Comparison of ENCODE assay signal across 29 cellular contexts in genomic region chr20:25203891-25204320, GRCh38. TPM values are rescaled to one million over a fixed set of nuclear protein-coding genes. Genes with fewer than 3 reads are reported as not detected.
A peak's percentile ranks its signal among the peaks of the same experiment; 100 is the strongest.
DNase-seq lines count a peak whose midpoint lies in the region; ATAC-seq, FAIRE-seq and TF ChIP-seq lines count a peak whose summit lies in the region.
"Had no signal": no experiment of that assay in that cellular context is flagged by ENCODE, and none has a peak within 500 bp of the region (broad histone marks: within the 10 kb centered on the region; RNA-seq: fewer than 3 reads in every experiment).

No MANE protein-coding gene starts in this region.

- 5% methylated on average over 1 of the region's 1 CpG for WGBS in GM12878 (ENCODE audit: insufficient coverage, insufficient replicate concordance, low lambda C conversion rate, missing lambda C conversion rate)
- 22% methylated on average over 1 of the region's 1 CpG for WGBS in thymus

- in situ Hi-C loops in GM12878 (cut with MboI) = no loop called here

- peaks cover 3% of the 10 kb centered on the region for H3K9me3 ChIP-seq in left ventricle myocardium inferior (replicated peaks)
- no peaks in the 10 kb centered on the region; the same call in 2 of the 3 replicates for H3K9me3 ChIP-seq in GM12878 (replicated peaks; ENCODE audit: control insufficient read depth, insufficient read depth, low read length)
- H3K9me3 ChIP-seq in thymus (ENCODE audit: control insufficient read depth) = no peaks in the 10 kb centered on the region
- H3K9me3 ChIP-seq: psoas muscle, vagina had no signal

- no peaks in the 10 kb centered on the region for H3K9me3 Mint-ChIP-seq in naive thymus-derived CD8-positive, alpha-beta T cell
- H3K9me3 Mint-ChIP-seq: CD4-positive, alpha-beta memory T cell; IgD-negative memory B cell had no signal

- CTCF ChIA-PET in GM12878 (lab: Yijun Ruan, JAX) = interaction anchor here (0.6 to 1.9 kb wide), 6 partner anchors 16 to 187 kb away, joined by 3 to 6 read pairs (median 3); no protein-coding TSS in a partner anchor

- peaks cover 6% of the 10 kb centered on the region for H3K36me3 ChIP-seq in left ventricle myocardium inferior
- H3K36me3 ChIP-seq in GM12878 (ENCODE audit: control insufficient read depth in 2 of 2, insufficient read depth in 2 of 2, low read length in 1 of 2) = peaks cover 1 to 2% of the 10 kb centered on the region in 2 experiments; a peak in 2 of 4 replicates
- H3K36me3 ChIP-seq in thymus (ENCODE audit: control insufficient read depth, insufficient read depth) = peaks cover 17% of the 10 kb centered on the region
- H3K36me3 ChIP-seq: brain microvascular endothelial cell, vagina had no signal

- TF ChIP-seq EP300 in GM12878 (IDR thresholded peaks at IDR 0.05; ENCODE audit: borderline replicate concordance in 1 of 2, control insufficient read depth in 1 of 2, low read depth in 2 of 2, low read length in 2 of 2) = no peak

- no peaks in the 10 kb centered on the region; the same call in 1 of the 2 replicates for H3K79me2 ChIP-seq in GM12878 (ENCODE audit: control insufficient read depth, insufficient read depth, low read length)

- H3K4me3 Mint-ChIP-seq in naive thymus-derived CD8-positive, alpha-beta T cell = peak overlapping the region in 1 of 10 donors; percentile 6
- H3K4me3 Mint-ChIP-seq: CD4-positive, alpha-beta memory T cell; nephron had no signal

- H3K27ac Mint-ChIP-seq in naive thymus-derived CD8-positive, alpha-beta T cell = peak overlapping the region in 4 of 10 donors; percentile 16 to 72 (median 53)
- H3K27ac Mint-ChIP-seq: IgD-negative memory B cell, nephron had no signal

- H3K4me2 ChIP-seq in GM12878 (ENCODE audit: control insufficient read depth, insufficient read depth) = peak overlapping the region; percentile 82

- RAD21 ChIA-PET in GM12878 (lab: Charles Lee; ENCODE audit: unreplicated experiment) = interaction anchor here (1.6 to 2.0 kb wide), 2 partner anchors 77 to 195 kb away, joined by 3 to 8 read pairs; no protein-coding TSS in a partner anchor

- peaks cover 0 to 24% (median 0%) of the 10 kb centered on the region in 3 donors for H3K36me3 Mint-ChIP-seq in naive thymus-derived CD8-positive, alpha-beta T cell

- no peak overlapping the region for H3K9ac ChIP-seq in GM12878 (ENCODE audit: control insufficient read depth, insufficient read depth, low read length)

- POLR2A ChIA-PET in GM12878 (lab: Charles Lee) = interaction anchor here (0.7 to 1.7 kb wide), 3 partner anchors 43 to 243 kb away, joined by 3 to 4 read pairs (median 4); partner anchors contain the start of gene PYGB
- POLR2A ChIA-PET in naive thymus-derived CD8-positive, alpha-beta T cell (lab: Charles Lee) = interaction anchor here (0.6 to 1.6 kb wide), 2 partner anchors 9 to 399 kb away, joined by 3 to 6 read pairs; partner anchors contain the start of gene ENTPD6

- no peak for TF ChIP-seq RAD21 in GM12878 (IDR thresholded peaks at IDR 0.05; ENCODE audit: insufficient read depth, low read depth, low read length)

- SMC1A ChIA-PET in GM12878 (lab: Charles Lee; ENCODE audit: uncharacterized antibody, unreplicated experiment) = interaction anchor here (0.8 to 2.7 kb wide), 5 partner anchors 9 to 216 kb away, joined by 3 to 11 read pairs (median 6); partner anchors contain the start of gene PYGB

- H3K4me1 ChIP-seq in left ventricle myocardium inferior = peaks cover 90% of the 10 kb centered on the region
- peaks cover 5% of the 10 kb centered on the region; the same call in 1 of the 2 replicates for H3K4me1 ChIP-seq in GM12878 (ENCODE audit: control insufficient read depth, insufficient read depth, low read length)
- peaks cover 5% of the 10 kb centered on the region for H3K4me1 ChIP-seq in thymus (ENCODE audit: control insufficient read depth, insufficient read depth, low read length)

- H3K4me1 Mint-ChIP-seq in naive thymus-derived CD8-positive, alpha-beta T cell = peaks cover 35 to 55% (median 51%) of the 10 kb centered on the region in 4 donors

- no peaks in the 10 kb centered on the region for H4K20me1 ChIP-seq in GM12878 (ENCODE audit: control insufficient read depth, insufficient read depth)

- no peak for TF ChIP-seq POLR2A in GM12878 (IDR thresholded peaks at IDR 0.05; ENCODE audit: low read depth, low read length)

- peak overlapping the region; percentile 77 for H3K27ac ChIP-seq in left ventricle myocardium inferior (replicated peaks)
- H3K27ac ChIP-seq in GM12878 (ENCODE audit: control insufficient read depth, insufficient read depth) = peak overlapping the region; percentile 20; the same call in 1 of the 2 replicates
- H3K27ac ChIP-seq in thymus (ENCODE audit: low read depth) = peak overlapping the region; percentile 22
- H3K27ac ChIP-seq: brain microvascular endothelial cell, psoas muscle, vagina had no signal

- ATAC-seq in Right ventricle myocardium inferior (no peak), GM12878 (peak; percentile 61)
- ATAC-seq in naive thymus-derived CD8-positive, alpha-beta T cell = no peak
- ATAC-seq: HCT116, psoas muscle had no signal

- H3K4me3 ChIP-seq in left ventricle myocardium inferior (no peak overlapping the region), GM12878 (no peak overlapping the region; the same call in 1 of the 2 replicates), thymus (ENCODE audit: low read length) (no peak overlapping the region)
- H3K4me3 ChIP-seq: psoas muscle, vagina had no signal

- no peak for FAIRE-seq in GM12878 (lab: Jason Lieb, UNC)
- FAIRE-seq: endothelial cell of umbilical vein, small intestine had no signal

- intact Hi-C loops in left ventricle myocardium inferior (cut with micrococcal nuclease) = no loop called here
- intact Hi-C loops in Right ventricle myocardium inferior (cut with DNase I) = no loop called here
- intact Hi-C loops in GM12878 (cut with micrococcal nuclease; ENCODE audit: unreplicated experiment) = loop anchor here (10.0 kb wide), 1 partner anchor 61 kb away; no protein-coding TSS in a partner anchor

- BruUV-seq in GM12878 (replicated peaks; lab: Mats Ljungman, UMichigan) = no TSS peak

- H3K27me3 ChIP-seq in left ventricle myocardium inferior (ENCODE audit: low read depth) (no peaks in the 10 kb centered on the region), GM12878 (replicated peaks in 1 of 2; ENCODE audit: control insufficient read depth in 2 of 2, insufficient read depth in 2 of 2, low read length in 1 of 2) (no peaks in the 10 kb centered on the region), thymus (ENCODE audit: control insufficient read depth, insufficient read depth) (no peaks in the 10 kb centered on the region)
- H3K27me3 ChIP-seq: brain microvascular endothelial cell, vagina had no signal

- H2AFZ ChIP-seq in GM12878 (ENCODE audit: control insufficient read depth, low read depth, low read length) = no peak overlapping the region

- DNase-seq in left ventricle myocardium inferior (no peak), Right ventricle myocardium inferior (ENCODE audit: missing footprints) (no peak), NAMALWA (ENCODE audit: low spot score) (peak; percentile 30), GM12878 (ENCODE audit: low read depth, low spot score) (no peak), NCI-H1048 (lab: John Stamatoyannopoulos, UW) (no peak), NCI-H524 treated with DMSO at 0.1 percent for 48 hours (lab: John Stamatoyannopoulos, UW) (no peak)
- no peak for DNase-seq in naive thymus-derived CD8-positive, alpha-beta T cell
- DNase-seq: ACHN; activated CD4-positive, alpha-beta T cell treated with anti-CD3 and anti-CD28 coated beads for 1 hour; brain microvascular endothelial cell; CD4-positive, alpha-beta memory T cell; cortex of kidney; DMS53; foreskin fibroblast; kidney glomerular epithelial cell; NCI-H2029 treated with DMSO at 0.1 percent for 48 hours; NCI-H446; NK-92 treated with Interleukin-12 subunit alpha and Interleukin-12 subunit beta, amount 100 ng/mL, for 24 hours; psoas muscle; SHP77; small intestine; stimulated activated CD4-positive, alpha-beta T cell treated with anti-CD3 and anti-CD28 coated beads, Interleukin-4, amount 100 ng/mL, for 24 hours; T-helper 2 cell had no signal

- no peak for TF ChIP-seq CTCF in left ventricle myocardium inferior (IDR thresholded peaks at IDR 0.05; ENCODE audit: borderline replicate concordance)
- no peak for TF ChIP-seq CTCF in GM12878 (IDR thresholded peaks at IDR 0.05 in 2 of 3, conservative IDR thresholded peaks at IDR 0.05 in 1 of 3; ENCODE audit: control insufficient read depth in 2 of 3, extremely low read depth in 1 of 3, insufficient read depth in 1 of 3, low read depth in 3 of 3, low read length in 3 of 3)

- no peaks in the 10 kb centered on the region for H3K27me3 Mint-ChIP-seq in naive thymus-derived CD8-positive, alpha-beta T cell
- H3K27me3 Mint-ChIP-seq: CD4-positive, alpha-beta memory T cell; IgD-negative memory B cell had no signal

RNA-seq across cellular contexts. Expression of gene ENTPD6, which starts 8.4 kb away (rescaled TPM):
- total RNA-seq in left ventricle myocardium inferior (106 TPM), Right ventricle myocardium inferior (132 TPM), GM12878 (2014; rRNA removed) (36.8 and 38.0 TPM in 2 replicates), GM12878 (2014; rRNA removed; fragmentation: Illumina TruSeq; extraction: Trizol) (20.9 and 22.9 TPM in 2 replicates), GM12878 (2021) (40.1 and 45.4 TPM in 2 replicates)
- 54.2 and 56.0 TPM in 2 replicates for total RNA-seq in GM12878 (2013; cell fraction: nucleolus; rRNA removed)
- polyA plus RNA-seq in GM12878 (2011; ENCODE audit: low read depth) = 19.3 TPM
- polyA plus RNA-seq in GM12878 (2011; rRNA removed) (24.7 and 35.3 TPM in 2 replicates), GM12878 (2014; fragmentation: Illumina TruSeq; extraction: Trizol) (11.7 and 19.2 TPM in 2 replicates), GM12878 (2014; fragmentation: Nextera tagmentation; extraction: Ambion mirVana) (1 to 10 TPM in 1 of 2 experiments, under 1 TPM in 1; 0.53 to 2.5 TPM), GM12878 (2014; rRNA removed) (36.8 and 42.1 TPM in 2 replicates), GM12878 (2016; fragmentation: Nextera tagmentation; extraction: Ambion mirVana) (10 to 100 TPM; 29.6 to 32.7 TPM), thymus (71.0 TPM)
- 43.7 and 53.1 TPM in 2 replicates for polyA plus RNA-seq in GM12878 (2011; cell fraction: cytosol; rRNA removed)
- 205 and 210 TPM in 2 replicates for polyA plus RNA-seq in GM12878 (2011; cell fraction: nucleus; rRNA removed)
- polyA plus RNA-seq in GM12878 (2012) = 33.6 and 34.7 TPM in 2 replicates
- 27.4 and 36.6 TPM in 2 replicates for polyA minus RNA-seq in GM12878 (2011; rRNA and poly(A)+ RNA removed)
- polyA minus RNA-seq in GM12878 (2011; cell fraction: cytosol; rRNA and poly(A)+ RNA removed) = 11.8 and 14.1 TPM in 2 replicates
- polyA minus RNA-seq in GM12878 (2011; cell fraction: nucleus; rRNA and poly(A)+ RNA removed) = 22.6 and 34.5 TPM in 2 replicates
- total RNA-seq in naive thymus-derived CD8-positive, alpha-beta T cell = 100 to 1,000 TPM; 109 to 110 TPM
- polyA plus RNA-seq in naive thymus-derived CD8-positive, alpha-beta T cell = 10 to 100 TPM; 39.9 to 50.5 (median 44.7) TPM

RNA-seq across cellular contexts. Expression of gene PYGB, which starts 44.0 kb away (rescaled TPM):
- total RNA-seq in left ventricle myocardium inferior (218 TPM), Right ventricle myocardium inferior (174 TPM), GM12878 (2014; rRNA removed) (24.6 and 27.4 TPM in 2 replicates), GM12878 (2014; rRNA removed; fragmentation: Illumina TruSeq; extraction: Trizol) (14.2 and 16.1 TPM in 2 replicates), GM12878 (2021) (31.0 and 33.5 TPM in 2 replicates)
- 20.7 and 24.5 TPM in 2 replicates for total RNA-seq in GM12878 (2013; cell fraction: nucleolus; rRNA removed)
- 7.2 TPM for polyA plus RNA-seq in GM12878 (2011; ENCODE audit: low read depth)
- polyA plus RNA-seq in GM12878 (2011; rRNA removed) (6.1 and 11.9 TPM in 2 replicates), GM12878 (2014; fragmentation: Illumina TruSeq; extraction: Trizol) (8.0 and 17.4 TPM in 2 replicates), GM12878 (2014; fragmentation: Nextera tagmentation; extraction: Ambion mirVana) (1 to 10 TPM in 1 of 2 experiments, under 1 TPM in 1; 0.34 to 1.3 TPM), GM12878 (2014; rRNA removed) (26.2 and 31.8 TPM in 2 replicates), GM12878 (2016; fragmentation: Nextera tagmentation; extraction: Ambion mirVana) (10 to 100 TPM; 26.2 to 27.6 TPM), thymus (52.6 TPM)
- 13.5 and 17.8 TPM in 2 replicates for polyA plus RNA-seq in GM12878 (2011; cell fraction: cytosol; rRNA removed)
- polyA plus RNA-seq in GM12878 (2011; cell fraction: nucleus; rRNA removed) = 43.6 and 56.0 TPM in 2 replicates
- 16.2 and 16.9 TPM in 2 replicates for polyA plus RNA-seq in GM12878 (2012)
- 12.4 and 20.2 TPM in 2 replicates for polyA minus RNA-seq in GM12878 (2011; rRNA and poly(A)+ RNA removed)
- 8.2 and 9.7 TPM in 2 replicates for polyA minus RNA-seq in GM12878 (2011; cell fraction: cytosol; rRNA and poly(A)+ RNA removed)
- 9.7 and 15.8 TPM in 2 replicates for polyA minus RNA-seq in GM12878 (2011; cell fraction: nucleus; rRNA and poly(A)+ RNA removed)
- total RNA-seq in naive thymus-derived CD8-positive, alpha-beta T cell = 10 to 100 TPM; 50.2 to 54.4 TPM
- 100 to 1,000 TPM in 1 of 3 donors, 10 to 100 TPM in 2; 39.9 to 107 (median 71.3) TPM for polyA plus RNA-seq in naive thymus-derived CD8-positive, alpha-beta T cell

Comparison
In these comparisons a context has a peak if more than half of its experiments do, and no peak if none do; other contexts are left out.
1. H3K27ac ChIP-seq: peak in every context shown above with its lines; median percentile 77 in left ventricle myocardium inferior; 22 in thymus; 20 in GM12878.